1 cellular context compared by ENCODE assay signal in the genomic region with DNA sequence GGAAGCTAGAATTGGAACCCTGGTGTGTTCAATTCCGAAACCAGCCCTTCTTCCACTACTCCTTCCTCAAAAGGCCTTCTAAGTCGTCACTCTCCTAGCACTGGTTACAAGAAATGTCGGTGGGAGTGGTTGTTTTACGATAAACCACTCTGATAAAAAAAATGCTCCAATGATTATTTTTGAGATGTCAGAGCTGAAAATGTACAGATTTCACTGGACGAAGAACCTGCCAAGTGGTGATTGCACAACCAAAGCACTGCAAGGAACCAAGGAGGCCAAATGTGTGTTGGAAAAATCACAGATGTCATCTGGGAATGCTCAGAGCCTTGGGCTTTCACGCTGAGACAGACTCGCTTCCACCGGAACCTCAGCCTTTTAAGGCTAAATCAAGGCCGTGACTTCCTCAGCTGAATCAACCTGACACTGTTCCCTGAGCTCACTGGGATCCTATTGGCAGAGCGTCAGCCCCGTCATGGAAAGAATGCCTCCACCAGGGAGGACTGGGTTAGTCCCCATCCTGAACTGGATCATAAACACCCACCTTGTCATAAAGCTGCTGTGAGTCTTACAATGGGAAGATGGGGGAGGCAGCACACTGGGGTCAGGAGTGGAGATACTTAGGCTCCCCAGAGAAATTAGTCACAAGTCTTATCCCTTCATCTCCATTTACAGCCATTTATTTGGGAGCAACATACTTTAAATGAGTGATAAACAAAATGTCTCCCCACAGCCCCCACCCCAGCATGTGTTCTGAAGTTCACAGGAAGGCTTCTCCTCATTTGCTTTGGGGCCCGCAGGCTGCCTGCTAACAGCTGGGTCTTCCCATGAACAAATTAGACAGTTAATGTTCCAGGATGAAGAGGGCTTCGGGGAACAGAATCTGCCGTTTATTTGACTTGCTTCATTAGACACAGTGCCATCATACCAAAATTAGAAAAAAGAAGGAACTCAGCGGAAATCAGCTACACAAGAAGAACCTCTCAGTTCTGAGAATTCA.
TF ChIP-seq lines count a peak whose summit lies in the region.

No MANE protein-coding gene starts in this region.

TF ChIP-seq in K562, 482 proteins besides CTCF, POLR2A, EP300 and RAD21:
- TF ChIP-seq SRF (CRISPR knock-in tag; IDR thresholded peaks at IDR 0.05) = peak in 1 of 2 experiments; percentile 54; a peak in 1 of 4 replicates
- TF ChIP-seq CEBPB (tag; IDR thresholded peaks at IDR 0.05) = peak; percentile 26; the same call in 1 of the 2 replicates
- TF ChIP-seq, protein P1, sequence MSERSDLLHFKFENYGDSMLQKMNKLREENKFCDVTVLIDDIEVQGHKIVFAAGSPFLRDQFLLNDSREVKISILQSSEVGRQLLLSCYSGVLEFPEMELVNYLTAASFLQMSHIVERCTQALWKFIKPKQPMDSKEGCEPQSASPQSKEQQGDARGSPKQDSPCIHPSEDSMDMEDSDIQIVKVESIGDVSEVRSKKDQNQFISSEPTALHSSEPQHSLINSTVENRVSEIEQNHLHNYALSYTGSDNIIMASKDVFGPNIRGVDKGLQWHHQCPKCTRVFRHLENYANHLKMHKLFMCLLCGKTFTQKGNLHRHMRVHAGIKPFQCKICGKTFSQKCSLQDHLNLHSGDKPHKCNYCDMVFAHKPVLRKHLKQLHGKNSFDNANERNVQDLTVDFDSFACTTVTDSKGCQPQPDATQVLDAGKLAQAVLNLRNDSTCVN (CRISPR knock-in tag; IDR thresholded peaks at IDR 0.05) = no peak
- TF ChIP-seq BRCA1 (IDR thresholded peaks at IDR 0.05) = no peak
- no peak for TF ChIP-seq BRCA1 (CRISPR knock-in tag; IDR thresholded peaks at IDR 0.05)
- no peak for TF ChIP-seq CEBPG (CRISPR knock-in tag; IDR thresholded peaks at IDR 0.05)
- 0 out of 4 replicates have a peak, but pooled peaks of 1 of the 2 experiments have one; percentile 42 for TF ChIP-seq CEBPG (tag; conservative IDR thresholded peaks at IDR 0.05 in 1 of 2, IDR thresholded peaks at IDR 0.05 in 1 of 2)
- no peak for TF ChIP-seq PPARD (CRISPR knock-in tag; IDR thresholded peaks at IDR 0.05)
- TF ChIP-seq, protein P2, sequence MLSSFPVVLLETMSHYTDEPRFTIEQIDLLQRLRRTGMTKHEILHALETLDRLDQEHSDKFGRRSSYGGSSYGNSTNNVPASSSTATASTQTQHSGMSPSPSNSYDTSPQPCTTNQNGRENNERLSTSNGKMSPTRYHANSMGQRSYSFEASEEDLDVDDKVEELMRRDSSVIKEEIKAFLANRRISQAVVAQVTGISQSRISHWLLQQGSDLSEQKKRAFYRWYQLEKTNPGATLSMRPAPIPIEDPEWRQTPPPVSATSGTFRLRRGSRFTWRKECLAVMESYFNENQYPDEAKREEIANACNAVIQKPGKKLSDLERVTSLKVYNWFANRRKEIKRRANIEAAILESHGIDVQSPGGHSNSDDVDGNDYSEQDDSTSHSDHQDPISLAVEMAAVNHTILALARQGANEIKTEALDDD (IDR thresholded peaks at IDR 0.05) = peak; percentile 40; the same call in 1 of the 2 replicates
TF ChIP-seq in K562: peak in this region for 4.
